ENCODE assay signal across 9 cellular contexts in genomic region chr3:16515885-16516420, GRCh38. TPM values are rescaled to one million over a fixed set of nuclear protein-coding genes. Genes with fewer than 3 reads are reported as not detected.
A peak's percentile ranks its signal among the peaks of the same experiment; 100 is the strongest.
DNase-seq lines count a peak whose midpoint lies in the region; ATAC-seq, FAIRE-seq and TF ChIP-seq lines count a peak whose summit lies in the region.
"Had no signal": no experiment of that assay in that cellular context is flagged by ENCODE, and none has a peak within 500 bp of the region (broad histone marks: within the 10 kb centered on the region; RNA-seq: fewer than 3 reads in every experiment).

No MANE protein-coding gene starts in this region.

- H3K4me1 Mint-ChIP-seq in CD4-positive, CD25-positive, alpha-beta regulatory T cell: peaks cover 12 to 57% (median 44%) of the 10 kb centered on the region in 4 donors

- H3K9me3 Mint-ChIP-seq in CD4-positive, CD25-positive, alpha-beta regulatory T cell: peaks cover 0 to 2% (median 0%) of the 10 kb centered on the region in 7 donors

- no peaks in the 10 kb centered on the region for H3K36me3 Mint-ChIP-seq in CD4-positive, CD25-positive, alpha-beta regulatory T cell

- peak overlapping the region; percentile 94 to 97 (median 95) for H3K27ac Mint-ChIP-seq in CD4-positive, CD25-positive, alpha-beta regulatory T cell

- H3K4me3 Mint-ChIP-seq in CD4-positive, CD25-positive, alpha-beta regulatory T cell: peak overlapping the region; percentile 21 to 93 (median 80)

- H3K36me3 ChIP-seq in CD4-positive, CD25-positive, alpha-beta regulatory T cell (ENCODE audit: control insufficient read depth, insufficient read depth, low read length): no peaks in the 10 kb centered on the region

- peaks cover 47% of the 10 kb centered on the region for H3K4me1 ChIP-seq in CD4-positive, CD25-positive, alpha-beta regulatory T cell (ENCODE audit: control insufficient read depth, insufficient read depth, low read length, poor library complexity, severe bottlenecking)

- DNase-seq in CD4-positive, CD25-positive, alpha-beta regulatory T cell: peak in 1 of 3 donors; percentile 38
- DNase-seq in GM12891 (ENCODE audit: insufficient read length, low spot score): no peak
- peak; percentile 34 for DNase-seq in left kidney (ENCODE audit: low read depth, low spot score)
- no peak for DNase-seq in NCI-H1105 treated with DMSO at 0.1 percent for 48 hours (lab: John Stamatoyannopoulos, UW)
- no peak for DNase-seq in posterior cingulate gyrus
- no peak for DNase-seq in HEK293T (ENCODE audit: extremely low spot score)
- DNase-seq: mammary epithelial cell had no signal

- no peaks in the 10 kb centered on the region for H3K27me3 ChIP-seq in CD4-positive, CD25-positive, alpha-beta regulatory T cell (ENCODE audit: control insufficient read depth, insufficient read depth, low read length)

- peak overlapping the region; percentile 34 for H3K27ac ChIP-seq in CD4-positive, CD25-positive, alpha-beta regulatory T cell (ENCODE audit: insufficient read depth, low read length, poor library complexity, severe bottlenecking)

- intact Hi-C loops in posterior cingulate gyrus (cut with DNase I): loop anchor here (10.0 kb wide), 1 partner anchor 221 kb away; no protein-coding TSS in a partner anchor

- CTCF ChIA-PET in HEK293T (lab: Yijun Ruan, JAX): interaction anchor here (0.8 to 1.5 kb wide), 4 partner anchors 19 to 248 kb away, joined by 4 to 6 read pairs (median 5); no protein-coding TSS in a partner anchor

- no peaks in the 10 kb centered on the region for H3K27me3 Mint-ChIP-seq in CD4-positive, CD25-positive, alpha-beta regulatory T cell

- ATAC-seq in CD4-positive, CD25-positive, alpha-beta regulatory T cell (ENCODE audit: low read depth in 2 of 2): no peak
- ATAC-seq in GM21360 (IDR thresholded peaks at IDR 0.05; ENCODE audit: unreplicated experiment): no peak

- no peaks in the 10 kb centered on the region for H3K9me3 ChIP-seq in CD4-positive, CD25-positive, alpha-beta regulatory T cell (ENCODE audit: control insufficient read depth in 2 of 2, low read length in 2 of 2)

- peak; percentile 90 for FAIRE-seq in GM12891 (lab: Jason Lieb, UNC)

- H3K4me3 ChIP-seq in CD4-positive, CD25-positive, alpha-beta regulatory T cell (ENCODE audit: low read depth, low read length): peak overlapping the region; percentile 74

- POLR2A ChIA-PET in HEK293T (lab: Yijun Ruan, JAX): interaction anchor here (1.6 kb wide), 1 partner anchor 35 kb away, joined by 4 read pairs; no protein-coding TSS in a partner anchor

- TF ChIP-seq POLR2A in GM12891 (IDR thresholded peaks at IDR 0.05; ENCODE audit: low read depth, low read length): no peak
- TF ChIP-seq POLR2A in Raji (IDR thresholded peaks at IDR 0.05; ENCODE audit: insufficient read depth, low read depth, low read length): peak; percentile 18; the same call in 1 of the 2 replicates

TF ChIP-seq in GM12891, 5 proteins besides CTCF, POLR2A, EP300 and RAD21:
- TF ChIP-seq PAX5 (IDR thresholded peaks at IDR 0.05; ENCODE audit: insufficient read depth, low read length, severe bottlenecking) (no peak), SPI1 (IDR thresholded peaks at IDR 0.05; ENCODE audit: low read depth, low read length) (peak; percentile 82), POU2F2 (IDR thresholded peaks at IDR 0.05; ENCODE audit: low read depth, low read length) (peak; percentile 26; the same call in 1 of the 2 replicates), TAF1 (IDR thresholded peaks at IDR 0.05; ENCODE audit: low read depth, low read length) (peak; percentile 74; the same call in 1 of the 2 replicates), POLR2AphosphoS5 (IDR thresholded peaks at IDR 0.05; ENCODE audit: low read depth, low read length) (peak; percentile 77)
TF ChIP-seq in GM12891: peak in this region for 4.

TF ChIP-seq in HEK293T, 16 proteins besides CTCF, POLR2A, EP300 and RAD21:
- no peak for TF ChIP-seq FOXK2 (IDR thresholded peaks at IDR 0.05)
- no peak for TF ChIP-seq PKNOX1 (IDR thresholded peaks at IDR 0.05)
- TF ChIP-seq NFRKB (IDR thresholded peaks at IDR 0.05): no peak
- no peak for TF ChIP-seq HDGF (IDR thresholded peaks at IDR 0.05; ENCODE audit: borderline replicate concordance)
- no peak for TF ChIP-seq ZNF384 (IDR thresholded peaks at IDR 0.05)
- TF ChIP-seq SUZ12 (IDR thresholded peaks at IDR 0.05): no peak
- no peak for TF ChIP-seq CTBP1 (IDR thresholded peaks at IDR 0.05; ENCODE audit: borderline replicate concordance)
- no peak for TF ChIP-seq ELF4 (IDR thresholded peaks at IDR 0.05)
- no peak for TF ChIP-seq TARDBP (IDR thresholded peaks at IDR 0.05)
- TF ChIP-seq SP1 (IDR thresholded peaks at IDR 0.05): no peak
- TF ChIP-seq BHLHE40 (IDR thresholded peaks at IDR 0.05; ENCODE audit: borderline replicate concordance): no peak
- no peak for TF ChIP-seq ARNT (IDR thresholded peaks at IDR 0.05)

RNA-seq across cellular contexts. Expression of gene RFTN1, which starts 2.5 kb away (rescaled TPM):
- total RNA-seq in CD4-positive, CD25-positive, alpha-beta regulatory T cell: 110 TPM
- polyA plus RNA-seq in CD4-positive, CD25-positive, alpha-beta regulatory T cell: 100 to 1,000 TPM in 2 of 4 donors, 10 to 100 TPM in 2; 87.1 to 111 (median 97.5) TPM
- 168 TPM for polyA plus RNA-seq in GM12891 (2012; ENCODE audit: low read depth, missing spikeins)
